ENCODE assay signal across 14 cellular contexts in the genomic region with DNA sequence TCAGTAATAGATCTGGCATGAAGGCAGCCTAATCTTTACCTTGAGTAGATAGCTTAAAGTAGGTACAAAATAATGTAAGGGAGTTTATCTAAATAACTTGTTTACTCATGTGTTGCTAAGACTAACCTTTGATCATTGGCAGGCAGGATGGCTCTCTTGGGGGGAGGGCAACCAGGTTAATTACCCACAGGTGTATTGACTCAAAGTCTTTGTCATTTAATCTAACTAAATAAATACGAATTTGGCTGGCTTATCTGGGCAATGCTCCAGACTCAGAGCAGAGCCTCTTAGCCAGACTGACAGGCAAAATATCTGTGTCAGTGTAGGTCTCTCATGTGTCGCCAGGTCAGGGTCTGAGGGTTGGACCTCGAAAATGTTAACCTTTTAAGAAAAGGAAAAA.
A peak's percentile ranks its signal among the peaks of the same experiment; 100 is the strongest.
DNase-seq lines count a peak whose midpoint lies in the region; ATAC-seq, FAIRE-seq and TF ChIP-seq lines count a peak whose summit lies in the region.
"Had no signal": no experiment of that assay in that cellular context is flagged by ENCODE, and none has a peak within 500 bp of the region (broad histone marks: within the 10 kb centered on the region; RNA-seq: fewer than 3 reads in every experiment).

No MANE protein-coding gene starts in this region.

- no peak for TF ChIP-seq CTCF in Peyer's patch (IDR thresholded peaks at IDR 0.05)
- TF ChIP-seq CTCF in pancreas (IDR thresholded peaks at IDR 0.05): no peak
- no peak for TF ChIP-seq CTCF in lower leg skin (IDR thresholded peaks at IDR 0.05)

- ATAC-seq in pancreas (peak; percentile 84 to 93 (median 92)), HG02588 (IDR thresholded peaks at IDR 0.05; ENCODE audit: unreplicated experiment) (no peak), HG03039 (IDR thresholded peaks at IDR 0.05; ENCODE audit: unreplicated experiment) (no peak)
- ATAC-seq: stimulated activated effector memory CD8-positive, alpha-beta T cell treated with anti-CD3 and anti-CD28 coated beads, Interleukin-12 subunit alpha, Interleukin-12 subunit beta, amount 100 ng/mL, for 72 hours had no signal

- no peak overlapping the region for H3K9ac ChIP-seq in HUES48 (ENCODE audit: low read depth, low read length)

- H3K27ac ChIP-seq in HUES48 (ENCODE audit: low read depth, low read length) (peak overlapping the region; percentile 12), Peyer's patch (no peak overlapping the region), pancreas (no peak overlapping the region)
- H3K27ac ChIP-seq: neutrophil, uterus had no signal

- H3K27me3 ChIP-seq in HUES48 (ENCODE audit: control insufficient read depth, insufficient read depth, low read length) (peaks cover 16% of the 10 kb centered on the region), Peyer's patch (no peaks in the 10 kb centered on the region), pancreas (no peaks in the 10 kb centered on the region)
- H3K27me3 ChIP-seq: neutrophil, uterus had no signal

- TF ChIP-seq POLR2A in Peyer's patch (IDR thresholded peaks at IDR 0.05): no peak
- TF ChIP-seq POLR2A in lower leg skin (IDR thresholded peaks at IDR 0.05): no peak

- WGBS in pancreas, 2 donors: 7 to 8% methylated on average over 3 of the region's 3 CpGs
- 51 to 52% methylated on average over 3 of the region's 3 CpGs for WGBS in lower leg skin, 2 donors

- H3K9me3 ChIP-seq in HUES48 (ENCODE audit: control insufficient read depth, insufficient read depth, low read length) (no peaks in the 10 kb centered on the region), Peyer's patch (no peaks in the 10 kb centered on the region), pancreas (no peaks in the 10 kb centered on the region)
- H3K9me3 ChIP-seq: neutrophil, uterus had no signal

- H3K4me3 ChIP-seq in HUES48 (ENCODE audit: low read depth, low read length) (no peak overlapping the region), Peyer's patch (no peak overlapping the region), pancreas (no peak overlapping the region), lower leg skin (ENCODE audit: low read depth, poor library complexity, severe bottlenecking) (no peak overlapping the region)
- H3K4me3 ChIP-seq: uterus had no signal

- H3K36me3 ChIP-seq in HUES48 (ENCODE audit: control insufficient read depth, insufficient read depth, low read length) (no peaks in the 10 kb centered on the region), Peyer's patch (no peaks in the 10 kb centered on the region), pancreas (no peaks in the 10 kb centered on the region)
- H3K36me3 ChIP-seq: neutrophil, uterus had no signal

- peak; percentile 54 for FAIRE-seq in pancreas (lab: Jason Lieb, UNC)

- intact Hi-C loops in pancreas (cut with DNase I): no loop called here
- intact Hi-C loops in lower leg skin (cut with DNase I; ENCODE audit: low total_unique reads): no loop called here

- H3K4me1 ChIP-seq in HUES48 (ENCODE audit: control insufficient read depth, insufficient read depth, low read length) (peaks cover 46% of the 10 kb centered on the region), Peyer's patch (no peaks in the 10 kb centered on the region), pancreas (peaks cover 0 to 11% (median 8%) of the 10 kb centered on the region in 3 donors)
- H3K4me1 ChIP-seq: uterus had no signal

- DNase-seq in NCI-H2081 treated with DMSO at 0.1 percent for 48 hours (lab: John Stamatoyannopoulos, UW): peak; percentile 70
- peak in 2 of 3 donors; percentile 49 to 72 for DNase-seq in Peyer's patch
- peak in 3 of 6 donors; percentile 34 to 67 (median 40) for DNase-seq in pancreas
- no peak for DNase-seq in activated naive CD4-positive, alpha-beta T cell treated with anti-CD3 and anti-CD28 coated beads, Interleukin-2, amount 50 U/mL, for 16 hours
- DNase-seq in lower leg skin (ENCODE audit: low spot score in 2 of 2): no peak
- DNase-seq: activated effector memory CD4-positive, alpha-beta T cell treated with Interleukin-2 at 50 U/mL for 16 hours; DND-41; MV-4-11; uterus had no signal

Comparison
In these comparisons a context has a peak if more than half of its experiments do, and no peak if none do; other contexts are left out.
1. DNase-seq: peak in NCI-H2081 treated with DMSO at 0.1 percent for 48 hours (single experiment) and Peyer's patch (2 of 3); none in activated naive CD4-positive, alpha-beta T cell treated with anti-CD3 and anti-CD28 coated beads, Interleukin-2, amount 50 U/mL, for 16 hours (single experiment) and lower leg skin (0 of 2).
2. ATAC-seq: peak in pancreas (4 of 4); none in HG02588 (single experiment) and HG03039 (single experiment).